25 cellular contexts compared by ENCODE assay signal in genomic region chr6:29507319-29507718, GRCh38. TPM values are rescaled to one million over a fixed set of nuclear protein-coding genes. Genes with fewer than 3 reads are reported as not detected.
A peak's percentile ranks its signal among the peaks of the same experiment; 100 is the strongest.
DNase-seq lines count a peak whose midpoint lies in the region; ATAC-seq and TF ChIP-seq lines count a peak whose summit lies in the region.
"Had no signal": no experiment of that assay in that cellular context is flagged by ENCODE, and none has a peak within 500 bp of the region (broad histone marks: within the 10 kb centered on the region; RNA-seq: fewer than 3 reads in every experiment).

No MANE protein-coding gene starts in this region.

- peaks cover 5% of the 10 kb centered on the region for H3K4me1 Mint-ChIP-seq in osteocyte (ENCODE audit: unreplicated experiment)
- H3K4me1 Mint-ChIP-seq: CD14-positive monocyte; CD8-positive, alpha-beta memory T cell had no signal

- no peak overlapping the region for H3K27ac ChIP-seq in right atrium auricular region
- H3K27ac ChIP-seq in heart right ventricle: no peak overlapping the region
- H3K27ac ChIP-seq in esophagus muscularis mucosa (replicated peaks in 1 of 4): no peak overlapping the region
- no peak overlapping the region for H3K27ac ChIP-seq in transverse colon
- H3K27ac ChIP-seq: A549; BLaER1 treated with 17β-estradiol and CSF1 and Interleukin-3, amounts not matched to agents 10 nM and 100 nM had no signal

- H3K36me3 Mint-ChIP-seq in osteocyte (ENCODE audit: unreplicated experiment): no peaks in the 10 kb centered on the region
- H3K36me3 Mint-ChIP-seq: CD14-positive monocyte; CD8-positive, alpha-beta memory T cell had no signal

- no peak overlapping the region for H3K4me3 Mint-ChIP-seq in osteocyte (ENCODE audit: unreplicated experiment)
- H3K4me3 Mint-ChIP-seq: CD14-positive monocyte; CD4-positive, alpha-beta T cell had no signal

- TF ChIP-seq CTCF in right atrium auricular region (IDR thresholded peaks at IDR 0.05) (no peak), heart right ventricle (IDR thresholded peaks at IDR 0.05) (no peak), esophagus muscularis mucosa (IDR thresholded peaks at IDR 0.05) (no peak), osteocyte (IDR thresholded peaks at IDR 0.05) (no peak), transverse colon (IDR thresholded peaks at IDR 0.05) (no peak)

- in situ Hi-C loops in transverse colon (cut with MboI; ENCODE audit: low pct_ligation_motif_present in 1 of 4, low pct_unique_long_range_greater_than_20kb in 1 of 4, low sequenced_read_pairs in 3 of 4): no loop called here

- TF ChIP-seq EP300 in esophagus muscularis mucosa (IDR thresholded peaks at IDR 0.05): no peak
- TF ChIP-seq EP300 in transverse colon (IDR thresholded peaks at IDR 0.05; ENCODE audit: low read depth): no peak

- no peak overlapping the region for H3K27ac Mint-ChIP-seq in osteocyte (ENCODE audit: unreplicated experiment)
- H3K27ac Mint-ChIP-seq: CD4-positive, alpha-beta T cell; CD8-positive, alpha-beta memory T cell had no signal

- DNase-seq in right atrium auricular region (ENCODE audit: low spot score) (peak; percentile 55), heart right ventricle (no peak), esophagus muscularis mucosa (ENCODE audit: extremely low spot score) (peak; percentile 62), osteocyte (ENCODE audit: extremely low spot score, unreplicated experiment) (peak; percentile 75), NCI-H187 treated with DMSO at 0.1 percent for 48 hours (lab: John Stamatoyannopoulos, UW) (no peak), transverse colon (no peak)
- DNase-seq: 8988T; ACHN; AML-193; BE2C; Calu3; CD4-positive, alpha-beta T cell; CD8-positive, alpha-beta memory T cell; COR-L47; DMS53; DMS79 treated with DMSO at 0.1 percent for 48 hours; GF-D8; GOT3; HCEC 1CT had no signal

- no peak for ATAC-seq in heart right ventricle
- no peak for ATAC-seq in HG03108 (IDR thresholded peaks at IDR 0.05; ENCODE audit: unreplicated experiment)
- ATAC-seq: A549 had no signal

- H3K36me3 ChIP-seq in right atrium auricular region (no peaks in the 10 kb centered on the region), heart right ventricle (no peaks in the 10 kb centered on the region), esophagus muscularis mucosa (no peaks in the 10 kb centered on the region), transverse colon (no peaks in the 10 kb centered on the region)
- H3K36me3 ChIP-seq: BE2C; BLaER1 treated with 17β-estradiol and CSF1 and Interleukin-3, amounts not matched to agents 10 nM and 100 nM had no signal

- H3K4me3 ChIP-seq in right atrium auricular region (no peak overlapping the region), heart right ventricle (no peak overlapping the region), esophagus muscularis mucosa (no peak overlapping the region), transverse colon (no peak overlapping the region)
- H3K4me3 ChIP-seq: A549; BLaER1 treated with 17β-estradiol and CSF1 and Interleukin-3, amounts not matched to agents 10 nM and 100 nM had no signal

- TF ChIP-seq POLR2A in esophagus muscularis mucosa (IDR thresholded peaks at IDR 0.05; ENCODE audit: low read depth): no peak
- TF ChIP-seq POLR2A in transverse colon (IDR thresholded peaks at IDR 0.05): no peak

- H3K4me1 ChIP-seq in right atrium auricular region (no peaks in the 10 kb centered on the region), heart right ventricle (no peaks in the 10 kb centered on the region), esophagus muscularis mucosa (no peaks in the 10 kb centered on the region), transverse colon (no peaks in the 10 kb centered on the region)
- H3K4me1 ChIP-seq: A549; BE2C; BLaER1 treated with 17β-estradiol and CSF1 and Interleukin-3, amounts not matched to agents 10 nM and 100 nM had no signal

- no peaks in the 10 kb centered on the region for H3K9me3 ChIP-seq in right atrium auricular region
- H3K9me3 ChIP-seq in heart right ventricle: no peaks in the 10 kb centered on the region
- H3K9me3 ChIP-seq in esophagus muscularis mucosa: no peaks in the 10 kb centered on the region
- H3K9me3 ChIP-seq in transverse colon: no peaks in the 10 kb centered on the region
- H3K9me3 ChIP-seq: A549; BE2C; BLaER1 treated with 17β-estradiol and CSF1 and Interleukin-3, amounts not matched to agents 10 nM and 100 nM had no signal

- 83 to 86% methylated on average over 5 of the region's 5 CpGs for WGBS in heart right ventricle, 2 donors
- 49% methylated on average over 4 of the region's 5 CpGs for WGBS in esophagus muscularis mucosa
- 85% methylated on average over 5 of the region's 5 CpGs; no CpG with 5 or more reads in 1 of the 2 donors for WGBS in transverse colon (ENCODE audit: low coverage in 1 of 2), 2 donors

- intact Hi-C loops in heart right ventricle (cut with DNase I) (no loop called here), esophagus muscularis mucosa (cut with DNase I) (no loop called here), transverse colon (cut with DNase I; ENCODE audit: low total_unique reads) (no loop called here)

- H3K27me3 ChIP-seq in right atrium auricular region (no peaks in the 10 kb centered on the region), heart right ventricle (peaks cover 0 to 24% (median 4%) of the 10 kb centered on the region in 7 donors), esophagus muscularis mucosa (peaks cover 0 to 7% (median 0%) of the 10 kb centered on the region in 4 donors), transverse colon (no peaks in the 10 kb centered on the region)
- H3K27me3 ChIP-seq: BE2C; BLaER1 treated with 17β-estradiol and CSF1 and Interleukin-3, amounts not matched to agents 10 nM and 100 nM had no signal

- peaks cover 5% of the 10 kb centered on the region for H3K27me3 Mint-ChIP-seq in osteocyte (ENCODE audit: unreplicated experiment)

- H3K9me3 Mint-ChIP-seq in osteocyte (ENCODE audit: unreplicated experiment): no peaks in the 10 kb centered on the region
- H3K9me3 Mint-ChIP-seq: CD4-positive, alpha-beta T cell had no signal

RNA-seq across cellular contexts. Expression of gene MAS1L, which starts 19.6 kb away (rescaled TPM):
- total RNA-seq in right atrium auricular region (not detected), heart right ventricle (not detected), esophagus muscularis mucosa (under 1 TPM in 1 of 4 donors, not detected in 3; 0.33 TPM), osteocyte (not detected in 2 replicates), transverse colon (not detected)
- polyA plus RNA-seq in heart right ventricle: not detected
- total RNA-seq: Calu3; CD4-positive, alpha-beta T cell; CD8-positive, alpha-beta memory T cell; Daoy; G401 had no signal
- polyA plus RNA-seq: A549; CD14-positive monocyte; CD8-positive, alpha-beta memory T cell had no signal

RNA-seq across cellular contexts. Expression of gene OR2H1, which starts 50.4 kb away (rescaled TPM):
- total RNA-seq in right atrium auricular region (not detected), heart right ventricle (not detected), esophagus muscularis mucosa (not detected), osteocyte (not detected in 2 replicates), transverse colon (not detected)
- not detected for polyA plus RNA-seq in heart right ventricle
- total RNA-seq: Calu3; CD4-positive, alpha-beta T cell; CD8-positive, alpha-beta memory T cell; Daoy; G401 had no signal
- polyA plus RNA-seq: A549; CD14-positive monocyte; CD8-positive, alpha-beta memory T cell had no signal

RNA-seq across cellular contexts. Expression of gene OR11A1, which starts 50.4 kb away (rescaled TPM):
- total RNA-seq in right atrium auricular region (not detected), heart right ventricle (not detected), esophagus muscularis mucosa (not detected), osteocyte (not detected in 2 replicates), transverse colon (not detected)
- polyA plus RNA-seq in heart right ventricle: not detected
- total RNA-seq: Calu3; CD4-positive, alpha-beta T cell; CD8-positive, alpha-beta memory T cell; Daoy; G401 had no signal
- polyA plus RNA-seq: A549; CD14-positive monocyte; CD8-positive, alpha-beta memory T cell had no signal

RNA-seq across cellular contexts. Expression of gene UBD, which starts 52.2 kb away (rescaled TPM):
- total RNA-seq in right atrium auricular region (not detected), heart right ventricle (10 to 100 TPM in 1 of 10 donors, under 1 TPM in 3, not detected in 6; 0.23 to 53.8 (median 0.48) TPM), esophagus muscularis mucosa (under 1 TPM in 1 of 4 donors, not detected in 3; 0.50 TPM), osteocyte (not detected in 2 replicates), transverse colon (1 to 10 TPM in 1 of 4 donors, under 1 TPM in 1, not detected in 2; 0.96 to 8.4 TPM)
- under 1 TPM in 1 of 2 donors, not detected in 1; 0.33 TPM for polyA plus RNA-seq in heart right ventricle
- total RNA-seq: CD4-positive, alpha-beta T cell had no signal
- polyA plus RNA-seq: CD14-positive monocyte; CD8-positive, alpha-beta memory T cell had no signal

Comparison
In these comparisons a context has a peak if more than half of its experiments do, and no peak if none do; other contexts are left out.
1. DNase-seq: peak in right atrium auricular region (single experiment), esophagus muscularis mucosa (single experiment) and osteocyte (single experiment); none in heart right ventricle (0 of 2), NCI-H187 treated with DMSO at 0.1 percent for 48 hours (single experiment) and transverse colon (single experiment).